ENCODE assay signal across 8 cellular contexts in genomic region chr15:78308422-78309021, GRCh38. TPM values are rescaled to one million over a fixed set of nuclear protein-coding genes. Genes with fewer than 3 reads are reported as not detected.
DNase-seq lines count a peak whose midpoint lies in the region; ATAC-seq and TF ChIP-seq lines count a peak whose summit lies in the region.

No MANE protein-coding gene starts in this region.

- intact Hi-C loops in esophagus squamous epithelium (cut with DNase I), result no loop called here
- intact Hi-C loops in naive thymus-derived CD4-positive, alpha-beta T cell (cut with micrococcal nuclease), result loop anchor here (1.0 to 10.0 kb wide), 5 partner anchors 114 to 444 kb away; no protein-coding TSS in a partner anchor

- no peaks in the 10 kb centered on the region for H3K4me1 Mint-ChIP-seq in naive thymus-derived CD4-positive, alpha-beta T cell

- H3K36me3 ChIP-seq in esophagus squamous epithelium (no peaks in the 10 kb centered on the region), tibial nerve (no peaks in the 10 kb centered on the region)
- H3K36me3 ChIP-seq in naive thymus-derived CD4-positive, alpha-beta T cell (ENCODE audit: control insufficient read depth in 2 of 3, insufficient read depth in 3 of 3, low read length in 3 of 3), result no peaks in the 10 kb centered on the region

- ATAC-seq in naive thymus-derived CD4-positive, alpha-beta T cell, result peak; percentile 76
- no peak for ATAC-seq in HG02571 (IDR thresholded peaks at IDR 0.05; ENCODE audit: unreplicated experiment)

- H3K27ac ChIP-seq in esophagus squamous epithelium, result no peak overlapping the region
- no peak overlapping the region for H3K27ac ChIP-seq in naive thymus-derived CD4-positive, alpha-beta T cell (ENCODE audit: low read depth, low read length)
- H3K27ac ChIP-seq in tibial nerve, result no peak overlapping the region

- no peak overlapping the region for H3K27ac Mint-ChIP-seq in naive thymus-derived CD4-positive, alpha-beta T cell

- H3K4me3 ChIP-seq in esophagus squamous epithelium, result no peak overlapping the region
- no peak overlapping the region for H3K4me3 ChIP-seq in naive thymus-derived CD4-positive, alpha-beta T cell (ENCODE audit: low read length)
- H3K4me3 ChIP-seq in tibial nerve, result no peak overlapping the region

- H3K36me3 Mint-ChIP-seq in naive thymus-derived CD4-positive, alpha-beta T cell, result no peaks in the 10 kb centered on the region

- TF ChIP-seq EP300 in tibial nerve (IDR thresholded peaks at IDR 0.05), result no peak

- TF ChIP-seq CTCF in esophagus squamous epithelium (IDR thresholded peaks at IDR 0.05), result peak; percentile 26 to 79 (median 55)
- TF ChIP-seq CTCF in tibial nerve (IDR thresholded peaks at IDR 0.05), result peak; percentile 72 to 88 (median 81)

- TF ChIP-seq POLR2A in esophagus squamous epithelium (IDR thresholded peaks at IDR 0.05) (no peak), tibial nerve (IDR thresholded peaks at IDR 0.05) (no peak)

- peaks cover 0 to 14% (median 10%) of the 10 kb centered on the region in 5 donors for H3K27me3 Mint-ChIP-seq in naive thymus-derived CD4-positive, alpha-beta T cell

- DNase-seq in CMK (ENCODE audit: low read depth), result peak; percentile 33
- peak; percentile 53 for DNase-seq in HK-2 (ENCODE audit: unreplicated experiment)
- peak; percentile 90 for DNase-seq in NCI-H82 (lab: John Stamatoyannopoulos, UW)
- peak; percentile 84 for DNase-seq in activated CD8-positive, alpha-beta memory T cell treated with anti-CD3 and anti-CD28 coated beads, Interleukin-2, amount 50 U/mL, for 48 hours
- DNase-seq in esophagus squamous epithelium (lab: John Stamatoyannopoulos, UW), result no peak
- peak in 5 of 9 donors; percentile 11 to 53 (median 20) for DNase-seq in naive thymus-derived CD4-positive, alpha-beta T cell
- DNase-seq in tibial nerve (ENCODE audit: low spot score in 2 of 2), result peak; percentile 51 to 61

- no peaks in the 10 kb centered on the region for H3K9me3 ChIP-seq in esophagus squamous epithelium
- no peaks in the 10 kb centered on the region for H3K9me3 ChIP-seq in naive thymus-derived CD4-positive, alpha-beta T cell (ENCODE audit: control insufficient read depth in 2 of 3, low read length in 3 of 3)
- H3K9me3 ChIP-seq in tibial nerve, result no peaks in the 10 kb centered on the region

- H3K27me3 ChIP-seq in esophagus squamous epithelium (peaks cover 0 to 61% (median 0%) of the 10 kb centered on the region in 4 donors), tibial nerve (peaks cover 0 to 6% of the 10 kb centered on the region in 2 donors)
- H3K27me3 ChIP-seq in naive thymus-derived CD4-positive, alpha-beta T cell (ENCODE audit: control insufficient read depth in 2 of 2, insufficient read depth in 2 of 2, low read length in 2 of 2), result no peaks in the 10 kb centered on the region

- no peaks in the 10 kb centered on the region for H3K9me3 Mint-ChIP-seq in naive thymus-derived CD4-positive, alpha-beta T cell

- no peak overlapping the region for H3K4me3 Mint-ChIP-seq in naive thymus-derived CD4-positive, alpha-beta T cell

- 16 to 60% methylated on average over 1 to 5 of the region's 8 CpGs for WGBS in esophagus squamous epithelium, 2 donors
- WGBS in tibial nerve, 2 donors, result 14 to 37% methylated on average over 3 to 8 of the region's 8 CpGs

- CTCF ChIA-PET in naive thymus-derived CD4-positive, alpha-beta T cell (lab: Charles Lee), result interaction anchor here (1.1 kb wide), 1 partner anchor 9 kb away, joined by 3 read pairs; no protein-coding TSS in a partner anchor

- H3K4me1 ChIP-seq in esophagus squamous epithelium, result peaks cover 0 to 7% (median 0%) of the 10 kb centered on the region in 3 donors
- H3K4me1 ChIP-seq in naive thymus-derived CD4-positive, alpha-beta T cell (ENCODE audit: control insufficient read depth in 2 of 2, insufficient read depth in 2 of 2, low read length in 2 of 2), result no peaks in the 10 kb centered on the region
- peaks cover 0 to 15% (median 3%) of the 10 kb centered on the region in 4 donors for H3K4me1 ChIP-seq in tibial nerve

- POLR2A ChIA-PET in naive thymus-derived CD4-positive, alpha-beta T cell (lab: Charles Lee), result interaction anchor here (0.9 kb wide), 2 partner anchors 9 to 13 kb away, joined by 3 to 4 read pairs; partner anchors contain the start of gene SKIC8

RNA-seq across cellular contexts. Expression of gene SKIC8, which starts 9.1 kb away (rescaled TPM):
- total RNA-seq in esophagus squamous epithelium, result 10 to 100 TPM; 38.7 to 59.6 (median 56.9) TPM
- 10 to 100 TPM; 26.7 to 48.7 (median 43.6) TPM for total RNA-seq in naive thymus-derived CD4-positive, alpha-beta T cell
- 10 to 100 TPM; 95.1 to 95.8 TPM for polyA plus RNA-seq in naive thymus-derived CD4-positive, alpha-beta T cell
- 10 to 100 TPM; 50.3 to 75.1 (median 55.5) TPM for total RNA-seq in tibial nerve

RNA-seq across cellular contexts. Expression of gene CRABP1, which starts 31.6 kb away (rescaled TPM):
- total RNA-seq in esophagus squamous epithelium, result not detected
- total RNA-seq in naive thymus-derived CD4-positive, alpha-beta T cell, result not detected
- polyA plus RNA-seq in naive thymus-derived CD4-positive, alpha-beta T cell, result not detected
- 1 to 10 TPM in 2 of 4 donors, not detected in 2; 1.6 to 6.6 TPM for total RNA-seq in tibial nerve

RNA-seq across cellular contexts. Expression of gene DNAJA4, which starts 44.2 kb away (rescaled TPM):
- total RNA-seq in esophagus squamous epithelium, result 10 to 100 TPM in 3 of 4 donors, 1 to 10 TPM in 1; 7.9 to 24.0 (median 15.7) TPM
- 10 to 100 TPM; 28.3 to 44.7 (median 38.1) TPM for total RNA-seq in naive thymus-derived CD4-positive, alpha-beta T cell
- polyA plus RNA-seq in naive thymus-derived CD4-positive, alpha-beta T cell, result 10 to 100 TPM in 1 of 2 donors, 1 to 10 TPM in 1; 9.9 to 18.1 TPM
- total RNA-seq in tibial nerve, result 10 to 100 TPM; 14.2 to 16.9 (median 16.4) TPM
